ENCODE assay signal across 15 cellular contexts in genomic region chr4:4851906-4852305, GRCh38. TPM values are rescaled to one million over a fixed set of nuclear protein-coding genes. Genes with fewer than 3 reads are reported as not detected.
"Had no signal": no experiment of that assay in that cellular context is flagged by ENCODE, and none has a peak within 500 bp of the region (broad histone marks: within the 10 kb centered on the region; RNA-seq: fewer than 3 reads in every experiment).

No MANE protein-coding gene starts in this region.

- H3K4me3 Mint-ChIP-seq: activated CD4-positive, alpha-beta memory T cell treated with anti-CD3 and anti-CD28 coated beads, Interleukin-2, amount 10 ng/mL, durations not matched to agents 7 days and 5 days had no signal

- H3K27ac ChIP-seq: adrenal gland, esophagus squamous epithelium, lower lobe of right lung, ovary, thoracic aorta had no signal

- H3K36me3 ChIP-seq: adrenal gland, esophagus squamous epithelium, lower lobe of right lung, ovary, thoracic aorta had no signal

- H3K9me3 Mint-ChIP-seq: activated CD4-positive, alpha-beta memory T cell treated with anti-CD3 and anti-CD28 coated beads, Interleukin-2, amount 10 ng/mL, durations not matched to agents 7 days and 5 days; activated naive CD4-positive, alpha-beta T cell treated with anti-CD3 and anti-CD28 coated beads, Interleukin-2, amount 50 U/mL, for 24 hours; effector memory CD8-positive, alpha-beta T cell; neural crest cell; stimulated activated naive B cell treated with anti-CD40 and anti-IgM and Interleukin-4, amounts not matched to agents 10 μg/mL and 1 μg/mL and 100 μg/mL, for 72 hours had no signal

- H3K27me3 ChIP-seq: ovary had no signal

- H3K9me3 ChIP-seq: adrenal gland, esophagus squamous epithelium, lower lobe of right lung, ovary, thoracic aorta had no signal

- H3K4me3 ChIP-seq: ovary had no signal

- H3K27ac Mint-ChIP-seq: activated CD4-positive, alpha-beta memory T cell treated with anti-CD3 and anti-CD28 coated beads, Interleukin-2, amount 10 ng/mL, durations not matched to agents 7 days and 5 days; activated naive CD4-positive, alpha-beta T cell treated with anti-CD3 and anti-CD28 coated beads, Interleukin-2, amount 50 U/mL, for 24 hours; effector memory CD8-positive, alpha-beta T cell had no signal

- DNase-seq: activated CD4-positive, alpha-beta memory T cell treated with anti-CD3 and anti-CD28 coated beads, Interleukin-2, amount 10 ng/mL, durations not matched to agents 7 days and 5 days; activated CD4-positive, alpha-beta T cell treated with anti-CD3 and anti-CD28 coated beads for 48 hours; activated CD4-positive, CD25-positive, alpha-beta regulatory T cell; activated T-cell treated with anti-CD3 and anti-CD28 coated beads, Interleukin-2, amount 50 U/mL, for 1 hour; effector memory CD8-positive, alpha-beta T cell; esophagus squamous epithelium; left colon; lower lobe of right lung; stimulated activated naive B cell treated with anti-CD40 and anti-IgM and Interleukin-4, amounts not matched to agents 10 μg/mL and 1 μg/mL and 100 μg/mL, for 72 hours; T-helper 1 cell had no signal

- H3K36me3 Mint-ChIP-seq: activated naive CD4-positive, alpha-beta T cell treated with anti-CD3 and anti-CD28 coated beads, Interleukin-2, amount 50 U/mL, for 24 hours had no signal

RNA-seq across cellular contexts. Expression of gene MSX1, which starts 7.6 kb away (rescaled TPM):
- total RNA-seq: activated CD4-positive, alpha-beta memory T cell treated with anti-CD3 and anti-CD28 coated beads, Interleukin-2, amount 10 ng/mL, durations not matched to agents 7 days and 5 days had no signal
